ENCODE assay signal across 21 cellular contexts in genomic region chr3:136247855-136248254, GRCh38. TPM values are rescaled to one million over a fixed set of nuclear protein-coding genes. Genes with fewer than 3 reads are reported as not detected.
A peak's percentile ranks its signal among the peaks of the same experiment; 100 is the strongest.
DNase-seq lines count a peak whose midpoint lies in the region; ATAC-seq and TF ChIP-seq lines count a peak whose summit lies in the region.
"Had no signal": no experiment of that assay in that cellular context is flagged by ENCODE, and none has a peak within 500 bp of the region (broad histone marks: within the 10 kb centered on the region; RNA-seq: fewer than 3 reads in every experiment).

No MANE protein-coding gene starts in this region.

- H3K9ac ChIP-seq in SK-N-SH = no peak overlapping the region
- H3K9ac ChIP-seq: KMS-11 had no signal

- H3K79me2 ChIP-seq in OCI-LY7 (ENCODE audit: insufficient read depth, low read depth, low read length) = peaks cover 22% of the 10 kb centered on the region; the same call in 1 of the 2 replicates
- H3K79me2 ChIP-seq in SK-N-SH (ENCODE audit: insufficient read depth) = peaks cover 18% of the 10 kb centered on the region

- H3K27me3 Mint-ChIP-seq in Caco-2 (ENCODE audit: insufficient read depth, unreplicated experiment) (no peaks in the 10 kb centered on the region), glutamatergic neuron (ENCODE audit: unreplicated experiment) (no peaks in the 10 kb centered on the region), WTC11 (ENCODE audit: low read depth) (no peaks in the 10 kb centered on the region)
- H3K27me3 Mint-ChIP-seq in activated CD4-positive, alpha-beta T cell treated with anti-CD3 and anti-CD28 coated beads, Interleukin-2, amount 10 ng/mL, durations not matched to agents 24 days and 14 days = peaks cover 2% of the 10 kb centered on the region

- intact Hi-C loops in Caco-2 (cut with micrococcal nuclease; ENCODE audit: unreplicated experiment) = no loop called here
- intact Hi-C loops in OCI-LY7 (cut with micrococcal nuclease; ENCODE audit: unreplicated experiment) = loop anchor here (5.0 kb wide), 1 partner anchor 171 kb away; no protein-coding TSS in a partner anchor
- intact Hi-C loops in ovary (cut with DNase I) = loop anchor here in 1 of 4 donors (5.0 kb wide), 1 partner anchor 51 kb away; the partner anchor contains the start of gene MSL2
- intact Hi-C loops in activated CD4-positive, alpha-beta T cell treated with anti-CD3 and anti-CD28 coated beads, Interleukin-2, amount 10 ng/mL, durations not matched to agents 24 days and 14 days (cut with micrococcal nuclease) = no loop called here

- H3K9me3 Mint-ChIP-seq in Caco-2 (ENCODE audit: unreplicated experiment) = no peaks in the 10 kb centered on the region
- H3K9me3 Mint-ChIP-seq in glutamatergic neuron (ENCODE audit: unreplicated experiment) = peaks cover 3% of the 10 kb centered on the region
- H3K9me3 Mint-ChIP-seq in activated CD4-positive, alpha-beta T cell treated with anti-CD3 and anti-CD28 coated beads, Interleukin-2, amount 10 ng/mL, durations not matched to agents 24 days and 14 days = no peaks in the 10 kb centered on the region
- H3K9me3 Mint-ChIP-seq in WTC11 = no peaks in the 10 kb centered on the region

- no peak for TF ChIP-seq RAD21 in SK-N-SH (IDR thresholded peaks at IDR 0.05; ENCODE audit: low read length)

- no peaks in the 10 kb centered on the region for H4K20me1 ChIP-seq in OCI-LY7 (ENCODE audit: insufficient read depth, low read length)
- H4K20me1 ChIP-seq in SK-N-SH (ENCODE audit: insufficient read depth) = no peaks in the 10 kb centered on the region

- H3K4me1 Mint-ChIP-seq in Caco-2 (ENCODE audit: low read depth, unreplicated experiment) (peaks cover 31% of the 10 kb centered on the region), glutamatergic neuron (ENCODE audit: low read depth, unreplicated experiment) (peaks cover 7% of the 10 kb centered on the region), WTC11 (peaks cover 41% of the 10 kb centered on the region)
- H3K4me1 Mint-ChIP-seq in activated CD4-positive, alpha-beta T cell treated with anti-CD3 and anti-CD28 coated beads, Interleukin-2, amount 10 ng/mL, durations not matched to agents 24 days and 14 days = peaks cover 16% of the 10 kb centered on the region

- H3K27ac ChIP-seq in OCI-LY7 (ENCODE audit: low read depth, low read length, poor library complexity, severe bottlenecking) = peak overlapping the region; percentile 83
- H3K27ac ChIP-seq in ovary = no peak overlapping the region
- no peak overlapping the region for H3K27ac ChIP-seq in SK-N-SH (ENCODE audit: low read depth in 2 of 2, low read length in 1 of 2)
- H3K27ac ChIP-seq: KMS-11, SK-N-MC had no signal

- no TSS peak for BruUV-seq in Caco-2 (replicated peaks; lab: Mats Ljungman, UMichigan)
- BruUV-seq in OCI-LY7 (replicated peaks; lab: Mats Ljungman, UMichigan) = no TSS peak

- H3K36me3 ChIP-seq in Caco-2 (ENCODE audit: control insufficient read depth, insufficient read depth, low read length) = no peaks in the 10 kb centered on the region
- H3K36me3 ChIP-seq in OCI-LY7 (ENCODE audit: insufficient read depth, low read length) = no peaks in the 10 kb centered on the region
- no peaks in the 10 kb centered on the region for H3K36me3 ChIP-seq in ovary
- H3K36me3 ChIP-seq in SK-N-SH (replicated peaks in 1 of 2; ENCODE audit: control insufficient read depth in 1 of 2, insufficient read depth in 2 of 2, low read length in 1 of 2) = no peaks in the 10 kb centered on the region

- H3K36me3 Mint-ChIP-seq in Caco-2 (ENCODE audit: insufficient read depth, unreplicated experiment) (peaks cover 8% of the 10 kb centered on the region), glutamatergic neuron (ENCODE audit: unreplicated experiment) (peaks cover 7% of the 10 kb centered on the region), WTC11 (no peaks in the 10 kb centered on the region)
- no peaks in the 10 kb centered on the region for H3K36me3 Mint-ChIP-seq in activated CD4-positive, alpha-beta T cell treated with anti-CD3 and anti-CD28 coated beads, Interleukin-2, amount 10 ng/mL, durations not matched to agents 24 days and 14 days (ENCODE audit: low read depth)

- peaks cover 29% of the 10 kb centered on the region for H3K4me1 ChIP-seq in Caco-2
- peaks cover 69% of the 10 kb centered on the region for H3K4me1 ChIP-seq in OCI-LY7 (ENCODE audit: insufficient read depth, low read length, poor library complexity, severe bottlenecking)
- H3K4me1 ChIP-seq in ovary (ENCODE audit: insufficient read depth) = peaks cover 1% of the 10 kb centered on the region
- H3K4me1 ChIP-seq in SK-N-SH (ENCODE audit: control insufficient read depth in 1 of 2, insufficient read depth in 2 of 2, low read depth in 1 of 2, low read length in 1 of 2) = peaks cover 0 to 9% of the 10 kb centered on the region in 2 experiments; a peak in 1 of 4 replicates

- peaks cover 8% of the 10 kb centered on the region for H3F3A ChIP-seq in SK-N-SH (replicated peaks; ENCODE audit: insufficient read depth)

- peak overlapping the region; percentile 17; the same call in 1 of the 2 replicates for H3K4me2 ChIP-seq in OCI-LY7 (ENCODE audit: low read length)
- no peak overlapping the region for H3K4me2 ChIP-seq in SK-N-SH
- H3K4me2 ChIP-seq: KMS-11 had no signal

- no peaks in the 10 kb centered on the region for H3K27me3 ChIP-seq in Caco-2 (replicated peaks; ENCODE audit: control insufficient read depth, insufficient read depth, low read length)
- H3K27me3 ChIP-seq in ovary = no peaks in the 10 kb centered on the region
- no peaks in the 10 kb centered on the region for H3K27me3 ChIP-seq in SK-N-SH (ENCODE audit: insufficient read depth)

- POLR2A ChIA-PET in Caco-2 (lab: Charles Lee) (interaction anchor here (0.6 kb wide), 1 partner anchor 54 kb away, joined by 5 read pairs; no protein-coding TSS in a partner anchor), OCI-LY7 (lab: Charles Lee) (interaction anchor here (0.6 to 6.6 kb wide), 4 partner anchors 8 to 58 kb away, joined by 3 to 73 read pairs (median 11); partner anchors contain the start of gene MSL2), SK-N-SH (lab: Yijun Ruan, JAX) (interaction anchor here (1.5 kb wide), 1 partner anchor 51 kb away, joined by 4 read pairs; the partner anchor contains the start of gene MSL2), WTC11 (lab: Charles Lee) (no interaction called here)

- no peaks in the 10 kb centered on the region for H3K9me3 ChIP-seq in Caco-2
- H3K9me3 ChIP-seq in OCI-LY7 (ENCODE audit: low read length) = no peaks in the 10 kb centered on the region
- H3K9me3 ChIP-seq in ovary = no peaks in the 10 kb centered on the region
- H3K9me3 ChIP-seq in SK-N-SH = no peaks in the 10 kb centered on the region

- DNase-seq in Caco-2 (no peak), OCI-LY7 (ENCODE audit: low spot score) (no peak), glutamatergic neuron (no peak), ovary (peak in 3 of 5 donors; percentile 27 to 56 (median 36)), SK-N-SH (no peak), WTC11 (ENCODE audit: low spot score) (no peak)
- DNase-seq in activated CD4-positive, alpha-beta T cell treated with anti-CD3 and anti-CD28 coated beads, Interleukin-2, amount 10 ng/mL, durations not matched to agents 24 days and 14 days = no peak
- DNase-seq: 8988T, C1 segment of cervical spinal cord, DMS53, MV-4-11, NCI-H1105 treated with DMSO at 0.1 percent for 48 hours, NCI-H1694 treated with DMSO at 0.1 percent for 48 hours, NCI-H446, NCI-H526, PC-3, RPMI8226, SHP77 had no signal

- H3K27ac Mint-ChIP-seq in Caco-2 (ENCODE audit: unreplicated experiment) (peak overlapping the region; percentile 99), glutamatergic neuron (ENCODE audit: unreplicated experiment) (peak overlapping the region; percentile 26), WTC11 (no peak overlapping the region)
- no peak overlapping the region for H3K27ac Mint-ChIP-seq in activated CD4-positive, alpha-beta T cell treated with anti-CD3 and anti-CD28 coated beads, Interleukin-2, amount 10 ng/mL, durations not matched to agents 24 days and 14 days

- no peak overlapping the region for H3K4me3 ChIP-seq in Caco-2 (ENCODE audit: low read depth, low read length)
- H3K4me3 ChIP-seq in OCI-LY7 (ENCODE audit: low read depth, low read length, poor library complexity, severe bottlenecking) = no peak overlapping the region
- no peak overlapping the region for H3K4me3 ChIP-seq in ovary
- H3K4me3 ChIP-seq in SK-N-SH (ENCODE audit: low read depth in 2 of 2, low read length in 1 of 2) = no peak overlapping the region
- H3K4me3 ChIP-seq: SK-N-MC had no signal

- 49 to 60% (median 54%) methylated on average over 3 of the region's 3 CpGs for WGBS in ovary, 3 donors
- 78% methylated on average over 3 of the region's 3 CpGs for WGBS in SK-N-SH (ENCODE audit: low lambda C conversion rate)

- H2AFZ ChIP-seq in OCI-LY7 (ENCODE audit: low read length) (peak overlapping the region; percentile 50; the same call in 1 of the 2 replicates), SK-N-SH (ENCODE audit: low read depth) (no peak overlapping the region)

- H3K4me3 Mint-ChIP-seq in Caco-2 (ENCODE audit: unreplicated experiment) (no peak overlapping the region), glutamatergic neuron (ENCODE audit: unreplicated experiment) (no peak overlapping the region), WTC11 (no peak overlapping the region)
- no peak overlapping the region for H3K4me3 Mint-ChIP-seq in activated CD4-positive, alpha-beta T cell treated with anti-CD3 and anti-CD28 coated beads, Interleukin-2, amount 10 ng/mL, durations not matched to agents 24 days and 14 days

- no peak for TF ChIP-seq POLR2A in ovary (IDR thresholded peaks at IDR 0.05)

- no peaks in the 10 kb centered on the region for H3K9me2 ChIP-seq in OCI-LY7 (ENCODE audit: insufficient read depth, low read length)
- H3K9me2 ChIP-seq in SK-N-SH = no peaks in the 10 kb centered on the region

- ATAC-seq in GM21526 (IDR thresholded peaks at IDR 0.05; ENCODE audit: low FRiP score, unreplicated experiment) = no peak
- ATAC-seq in WTC11 = no peak
- ATAC-seq: PC-3 had no signal

- CTCF ChIA-PET in Caco-2 (lab: Charles Lee) (no interaction called here), OCI-LY7 (lab: Charles Lee; ENCODE audit: unreplicated experiment) (interaction anchor here (0.6 to 1.6 kb wide), 3 partner anchors 50 to 505 kb away, joined by 3 to 5 read pairs (median 4); partner anchors contain the start of gene MSL2), SK-N-SH (lab: Yijun Ruan, JAX) (no interaction called here), WTC11 (lab: Charles Lee) (interaction anchor here (0.6 to 1.8 kb wide), 2 partner anchors 26 to 505 kb away, joined by 3 to 7 read pairs; partner anchors contain the start of gene STAG1)

- TF ChIP-seq CTCF in Caco-2 (IDR thresholded peaks at IDR 0.05; ENCODE audit: insufficient read depth in 1 of 2, low read depth in 1 of 2, low read length in 1 of 2, severe bottlenecking in 1 of 2, unreplicated experiment in 1 of 2) (no peak), OCI-LY7 (conservative IDR thresholded peaks at IDR 0.05; ENCODE audit: low read length) (no peak), glutamatergic neuron (IDR thresholded peaks at IDR 0.05; ENCODE audit: partially characterized antibody, unreplicated experiment) (no peak), ovary (IDR thresholded peaks at IDR 0.05) (no peak), SK-N-SH (IDR thresholded peaks at IDR 0.05) (no peak), WTC11 (IDR thresholded peaks at IDR 0.05) (no peak)

- no peak for TF ChIP-seq EP300 in ovary (IDR thresholded peaks at IDR 0.05)
- no peak for TF ChIP-seq EP300 in SK-N-SH (IDR thresholded peaks at IDR 0.05; ENCODE audit: borderline replicate concordance in 1 of 2, low read depth in 1 of 2, low read length in 1 of 2)

RNA-seq across cellular contexts. Expression of gene PCCB, which starts 2.3 kb away (rescaled TPM):
- total RNA-seq in Caco-2 (2022) (39.7 and 45.5 TPM in 2 replicates), OCI-LY7 (2022) (51.5 and 64.1 TPM in 2 replicates), glutamatergic neuron (ENCODE audit: unreplicated experiment) (28.1 TPM), ovary (10 to 100 TPM in 6 of 7 donors, 1 to 10 TPM in 1; 8.2 to 26.5 (median 22.1) TPM), WTC11 (2021) (69.0 to 77.2 TPM (median 72.1 TPM) in 3 replicates)
- 38.3 and 39.7 TPM in 2 replicates for total RNA-seq in OCI-LY7 (2014; rRNA removed; shearing (Covaris generic))
- polyA plus RNA-seq in ovary (100 to 1,000 TPM in 1 of 2 donors, 10 to 100 TPM in 1; 14.0 to 107 TPM), SK-N-SH (2012; rRNA removed) (67.5 and 79.8 TPM in 2 replicates)
- total RNA-seq in activated CD4-positive, alpha-beta T cell treated with anti-CD3 and anti-CD28 coated beads, Interleukin-2, amount 10 ng/mL, durations not matched to agents 24 days and 14 days = 45.4 and 55.9 TPM in 2 replicates
- polyA plus RNA-seq in SK-N-SH (2012; cell fraction: cytosol; rRNA removed) = 61.2 and 68.6 TPM in 2 replicates
- 43.0 and 52.0 TPM in 2 replicates for polyA plus RNA-seq in SK-N-SH (2012; cell fraction: nucleus; rRNA removed)

RNA-seq across cellular contexts. Expression of gene MSL2, which starts 51.7 kb away (rescaled TPM):
- 28.0 and 28.5 TPM in 2 replicates for total RNA-seq in Caco-2 (2022)
- total RNA-seq in OCI-LY7 (2014; rRNA removed; shearing (Covaris generic)) = 24.9 and 27.1 TPM in 2 replicates
- 55.2 and 55.6 TPM in 2 replicates for total RNA-seq in OCI-LY7 (2022)
- total RNA-seq in glutamatergic neuron (ENCODE audit: unreplicated experiment) = 32.8 TPM
- total RNA-seq in ovary = 10 to 100 TPM; 20.1 to 47.9 (median 39.4) TPM
- 10 to 100 TPM; 14.3 to 39.6 TPM for polyA plus RNA-seq in ovary
- total RNA-seq in activated CD4-positive, alpha-beta T cell treated with anti-CD3 and anti-CD28 coated beads, Interleukin-2, amount 10 ng/mL, durations not matched to agents 24 days and 14 days = 37.9 and 39.5 TPM in 2 replicates
- polyA plus RNA-seq in SK-N-SH (2012; rRNA removed) = 2.2 and 2.4 TPM in 2 replicates
- polyA plus RNA-seq in SK-N-SH (2012; cell fraction: cytosol; rRNA removed) = 3.7 TPM in 2 replicates
- 1.9 and 2.4 TPM in 2 replicates for polyA plus RNA-seq in SK-N-SH (2012; cell fraction: nucleus; rRNA removed)
- total RNA-seq in WTC11 (2021) = 36.7 to 38.2 TPM (median 37.8 TPM) in 3 replicates

Comparison
In these comparisons a context has a peak if more than half of its experiments do, and no peak if none do; other contexts are left out.
1. DNase-seq: peak in ovary (3 of 5); none in Caco-2 (0 of 2), OCI-LY7 (single experiment), glutamatergic neuron (single experiment), activated CD4-positive, alpha-beta T cell treated with anti-CD3 and anti-CD28 coated beads, Interleukin-2, amount 10 ng/mL, durations not matched to agents 24 days and 14 days (single experiment), SK-N-SH (single experiment) and WTC11 (single experiment).
2. H3K27ac Mint-ChIP-seq: peak in Caco-2 (single experiment) and glutamatergic neuron (single experiment); none in activated CD4-positive, alpha-beta T cell treated with anti-CD3 and anti-CD28 coated beads, Interleukin-2, amount 10 ng/mL, durations not matched to agents 24 days and 14 days (single experiment) and WTC11 (single experiment).
3. CTCF ChIA-PET loops: an anchor here in OCI-LY7 (0.6 to 1.6 kb wide) and WTC11 (0.6 to 1.8 kb wide); none called in Caco-2 and SK-N-SH.